21 cellular contexts compared by ENCODE assay signal in the genomic region with DNA sequence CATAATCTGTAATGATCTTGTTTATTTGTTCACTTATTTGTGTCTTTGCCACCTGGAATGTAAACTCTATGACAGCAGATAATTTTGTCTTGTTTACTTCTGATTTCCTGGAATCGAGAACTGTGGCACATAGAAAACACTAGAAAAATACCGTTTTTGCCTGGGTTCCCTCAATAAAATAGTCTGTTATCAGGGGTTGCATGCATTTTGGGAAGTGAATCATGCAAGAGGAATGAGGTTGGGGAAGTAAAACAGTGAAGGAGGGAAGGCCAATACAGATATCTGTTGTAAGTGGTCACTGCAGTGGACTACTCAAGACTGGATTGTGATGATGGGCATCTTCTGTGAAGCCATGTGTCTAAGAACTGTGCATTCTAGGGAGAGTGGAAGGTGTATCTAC. TPM values are rescaled to one million over a fixed set of nuclear protein-coding genes. Genes with fewer than 3 reads are reported as not detected.
A peak's percentile ranks its signal among the peaks of the same experiment; 100 is the strongest.
DNase-seq lines count a peak whose midpoint lies in the region; ATAC-seq lines count a peak whose summit lies in the region.
"Had no signal": no experiment of that assay in that cellular context is flagged by ENCODE, and none has a peak within 500 bp of the region (broad histone marks: within the 10 kb centered on the region; RNA-seq: fewer than 3 reads in every experiment).

No MANE protein-coding gene starts in this region.

- H3K9me3 ChIP-seq in SJSA1 (replicated peaks): no peaks in the 10 kb centered on the region
- H3K9me3 ChIP-seq: psoas muscle, upper lobe of left lung had no signal

- H3K36me3 ChIP-seq in SJSA1: no peaks in the 10 kb centered on the region
- H3K36me3 ChIP-seq: upper lobe of left lung had no signal

- DNase-seq in SIG-M5 treated with dmso at 0.1 percent for 504 hours (lab: John Stamatoyannopoulos, UW; ENCODE audit: unreplicated experiment) (peak; percentile 10), SIG-M5 (lab: John Stamatoyannopoulos, UW) (no peak), SJSA1 (ENCODE audit: low read depth in 1 of 2, low spot score in 2 of 2) (peak in 1 of 2 experiments; percentile 30), fibroblast of peridontal ligament (ENCODE audit: extremely low read depth) (peak; percentile 43), pons (ENCODE audit: low spot score) (peak; percentile 73), occipital lobe (lab: John Stamatoyannopoulos, UW) (no peak)
- no peak for DNase-seq in activated CD8-positive, alpha-beta memory T cell treated with anti-CD3 and anti-CD28 coated beads, Interleukin-2, amount 50 U/mL, for 48 hours
- DNase-seq: activated CD4-positive, alpha-beta T cell treated with anti-CD3 and anti-CD28 coated beads, Interleukin-2, amount 10 ng/mL, durations not matched to agents 24 days and 14 days; activated naive CD4-positive, alpha-beta T cell treated with anti-CD3 and anti-CD28 coated beads for 36 hours; CD4-positive, CD25-positive, alpha-beta regulatory T cell; DMS79 treated with DMSO at 0.1 percent for 48 hours; dorsolateral prefrontal cortex; hypothalamus; NCI-H1048; NCI-H82; psoas muscle; stimulated activated naive CD4-positive, alpha-beta T cell treated with Interleukin-2 at 50 U/mL for 16 hours; upper lobe of left lung had no signal

- peak overlapping the region; percentile 27; the same call in 1 of the 2 replicates for H3K27ac ChIP-seq in SJSA1
- H3K27ac ChIP-seq: 22Rv1, psoas muscle, RWPE1, upper lobe of left lung had no signal

- no peak overlapping the region for H3K4me3 ChIP-seq in SJSA1
- H3K4me3 ChIP-seq: dorsolateral prefrontal cortex, psoas muscle, upper lobe of left lung had no signal

- no peaks in the 10 kb centered on the region for H3K27me3 ChIP-seq in SJSA1 (replicated peaks)
- H3K27me3 ChIP-seq: dorsolateral prefrontal cortex, upper lobe of left lung had no signal

- no peak for ATAC-seq in HG03469 (IDR thresholded peaks at IDR 0.05; ENCODE audit: unreplicated experiment)
- ATAC-seq: psoas muscle had no signal

- peaks cover 10% of the 10 kb centered on the region for H3K4me1 ChIP-seq in SJSA1 (replicated peaks)
- H3K4me1 ChIP-seq: psoas muscle had no signal

RNA-seq across cellular contexts. Expression of a gene that starts 45.2 kb away (rescaled TPM):
- total RNA-seq in SJSA1 (2014; rRNA removed; shearing (Covaris generic)): 192 and 196 TPM in 2 replicates
- 32.0 TPM for total RNA-seq in occipital lobe

Comparison
In these comparisons a context has a peak if more than half of its experiments do, and no peak if none do; other contexts are left out.
1. DNase-seq: peak in SIG-M5 treated with dmso at 0.1 percent for 504 hours (single experiment), fibroblast of peridontal ligament (single experiment) and pons (single experiment); none in SIG-M5 (single experiment), activated CD8-positive, alpha-beta memory T cell treated with anti-CD3 and anti-CD28 coated beads, Interleukin-2, amount 50 U/mL, for 48 hours (single experiment) and occipital lobe (single experiment).